Comparison of ENCODE assay signal across 8 cellular contexts in genomic region chr10:123995082-123995460, GRCh38.
DNase-seq lines count a peak whose midpoint lies in the region; ATAC-seq and TF ChIP-seq lines count a peak whose summit lies in the region.

No MANE protein-coding gene starts in this region.

- H3K4me1 ChIP-seq in iPS-15b (ENCODE audit: control insufficient read depth, insufficient read depth, low read length), result no peaks in the 10 kb centered on the region

- no peaks in the 10 kb centered on the region for H3K36me3 ChIP-seq in iPS-15b (ENCODE audit: control insufficient read depth, insufficient read depth, low read length)

- H3K9ac ChIP-seq in iPS-15b (ENCODE audit: low read depth, low read length), result no peak overlapping the region

- peak; percentile 34 for DNase-seq in DMS 273 (lab: John Stamatoyannopoulos, UW; ENCODE audit: unreplicated experiment)
- DNase-seq in DMS 273 treated with DMSO at 0.1 percent for 48 hours (lab: John Stamatoyannopoulos, UW), result no peak
- DNase-seq in smooth muscle cell of the brain vasculature (ENCODE audit: low read depth, low spot score), result peak; percentile 15
- DNase-seq in NCI-H2029 (lab: John Stamatoyannopoulos, UW), result no peak
- DNase-seq in NCI-H526 treated with DMSO at 0.1 percent for 48 hours (lab: John Stamatoyannopoulos, UW), result no peak

- no peaks in the 10 kb centered on the region for H3K9me3 ChIP-seq in iPS-15b (ENCODE audit: control insufficient read depth, insufficient read depth, low read length)

- peak overlapping the region; percentile 52 for H3K4me3 ChIP-seq in WI38 (ENCODE audit: low read depth, low read length)
- peak overlapping the region; percentile 67 for H3K4me3 ChIP-seq in iPS-15b (ENCODE audit: low read depth, low read length)

- ATAC-seq in GM21723 (IDR thresholded peaks at IDR 0.05; ENCODE audit: unreplicated experiment), result no peak

- TF ChIP-seq CTCF in WI38 (IDR thresholded peaks at IDR 0.05; ENCODE audit: low read depth, low read length), result no peak

- H3K27me3 ChIP-seq in iPS-15b (ENCODE audit: control insufficient read depth, insufficient read depth, low read length), result peaks cover 41% of the 10 kb centered on the region

Comparison
In these comparisons a context has a peak if more than half of its experiments do, and no peak if none do; other contexts are left out.
1. DNase-seq: peak in DMS 273 (single experiment) and smooth muscle cell of the brain vasculature (single experiment); none in DMS 273 treated with DMSO at 0.1 percent for 48 hours (single experiment), NCI-H2029 (single experiment) and NCI-H526 treated with DMSO at 0.1 percent for 48 hours (single experiment).